8 cellular contexts compared by ENCODE assay signal in the genomic region with DNA sequence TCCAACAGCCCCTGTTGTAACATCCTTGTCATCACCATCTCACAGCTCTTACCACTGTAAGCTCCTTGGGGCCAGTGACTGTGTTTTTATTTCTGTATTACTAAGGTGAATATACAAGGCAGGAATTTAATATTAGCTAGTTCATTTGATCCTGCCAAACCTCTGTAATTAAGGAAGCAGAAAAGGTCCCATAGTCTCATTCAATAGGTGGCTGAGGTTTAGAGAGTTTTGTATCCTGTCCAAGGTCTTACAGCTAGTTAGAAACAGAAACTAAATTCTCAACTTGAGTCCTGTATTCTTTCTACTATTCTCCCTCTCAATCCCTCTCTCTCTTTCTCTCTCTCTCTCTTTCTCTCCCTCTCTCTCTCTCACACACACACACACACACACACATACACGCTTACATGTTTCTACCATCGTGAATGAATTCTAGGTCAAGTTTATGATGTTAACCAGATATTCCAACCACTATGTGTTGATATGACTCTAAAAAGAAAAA. TPM values are rescaled to one million over a fixed set of nuclear protein-coding genes. Genes with fewer than 3 reads are reported as not detected.
DNase-seq lines count a peak whose midpoint lies in the region; ATAC-seq and TF ChIP-seq lines count a peak whose summit lies in the region.

No MANE protein-coding gene starts in this region.

- H3K27ac ChIP-seq in left lung (peak overlapping the region; percentile 83 to 93), tibial nerve (peak overlapping the region; percentile 21 to 79 (median 72))

- TF ChIP-seq POLR2A in tibial nerve (IDR thresholded peaks at IDR 0.05) = no peak

- 7 to 11% methylated on average over 2 of the region's 2 CpGs for WGBS in tibial nerve, 2 donors

- peak overlapping the region; percentile 90 for H3K4me3 Mint-ChIP-seq in activated naive CD8-positive, alpha-beta T cell treated with anti-CD3 and anti-CD28 coated beads for 36 hours

- H3K36me3 ChIP-seq in left lung = no peaks in the 10 kb centered on the region
- H3K36me3 ChIP-seq in tibial nerve = no peaks in the 10 kb centered on the region

- DNase-seq in A172 (ENCODE audit: low spot score) = peak; percentile 55
- no peak for DNase-seq in activated naive CD8-positive, alpha-beta T cell treated with anti-CD3 and anti-CD28 coated beads for 36 hours
- no peak for DNase-seq in left lung
- no peak for DNase-seq in tibial nerve (ENCODE audit: low spot score in 2 of 2)
- no peak for DNase-seq in stimulated activated CD4-positive, alpha-beta T cell treated with anti-CD3 and anti-CD28 coated beads, Interleukin-1b, Interleukin-23, amount 100 ng/mL, for 48 hours
- no peak for DNase-seq in NCI-H226

- H3K9me3 ChIP-seq in left lung = no peaks in the 10 kb centered on the region
- no peaks in the 10 kb centered on the region for H3K9me3 ChIP-seq in tibial nerve

- peak; percentile 41 for ATAC-seq in GM18907 (IDR thresholded peaks at IDR 0.05; ENCODE audit: unreplicated experiment)
- peak; percentile 38 for ATAC-seq in HG03175 (IDR thresholded peaks at IDR 0.05; ENCODE audit: unreplicated experiment)
- peak; percentile 22 for ATAC-seq in left lung

- H3K27me3 Mint-ChIP-seq in activated naive CD8-positive, alpha-beta T cell treated with anti-CD3 and anti-CD28 coated beads for 36 hours = no peaks in the 10 kb centered on the region

- H3K4me3 ChIP-seq in left lung = peak overlapping the region in 1 of 2 donors; percentile 34
- H3K4me3 ChIP-seq in tibial nerve = peak overlapping the region; percentile 30 to 48 (median 40)

- H3K4me1 ChIP-seq in left lung = peaks cover 0 to 62% of the 10 kb centered on the region in 2 donors
- peaks cover 0 to 15% (median 5%) of the 10 kb centered on the region in 4 donors for H3K4me1 ChIP-seq in tibial nerve

- no peak for TF ChIP-seq EP300 in tibial nerve (IDR thresholded peaks at IDR 0.05)

- no peaks in the 10 kb centered on the region for H3K9me3 Mint-ChIP-seq in activated naive CD8-positive, alpha-beta T cell treated with anti-CD3 and anti-CD28 coated beads for 36 hours

- no peak for TF ChIP-seq CTCF in left lung (IDR thresholded peaks at IDR 0.05)
- TF ChIP-seq CTCF in tibial nerve (IDR thresholded peaks at IDR 0.05) = peak in 1 of 5 experiments; percentile 8

- intact Hi-C loops in left lung (cut with DNase I) = no loop called here

- peak overlapping the region; percentile 94 for H3K27ac Mint-ChIP-seq in activated naive CD8-positive, alpha-beta T cell treated with anti-CD3 and anti-CD28 coated beads for 36 hours

- peaks cover 16% of the 10 kb centered on the region for H3K36me3 Mint-ChIP-seq in activated naive CD8-positive, alpha-beta T cell treated with anti-CD3 and anti-CD28 coated beads for 36 hours

- peaks cover 73% of the 10 kb centered on the region for H3K4me1 Mint-ChIP-seq in activated naive CD8-positive, alpha-beta T cell treated with anti-CD3 and anti-CD28 coated beads for 36 hours

- H3K27me3 ChIP-seq in left lung (no peaks in the 10 kb centered on the region), tibial nerve (no peaks in the 10 kb centered on the region)

RNA-seq across cellular contexts. Expression of a gene that starts 0.5 kb away (rescaled TPM):
- total RNA-seq in A172 (2014; rRNA removed; shearing (Covaris generic)) = 13.3 and 20.2 TPM in 2 replicates
- total RNA-seq in activated naive CD8-positive, alpha-beta T cell treated with anti-CD3 and anti-CD28 coated beads for 36 hours = 10 to 100 TPM; 19.7 to 25.7 TPM
- total RNA-seq in left lung = 10 to 100 TPM; 35.3 to 68.2 TPM
- total RNA-seq in tibial nerve = 10 to 100 TPM in 1 of 4 donors, 1 to 10 TPM in 3; 4.7 to 12.3 (median 6.5) TPM

RNA-seq across cellular contexts. Expression of a gene that starts 31.4 kb away (rescaled TPM):
- 56.5 and 64.7 TPM in 2 replicates for total RNA-seq in A172 (2014; rRNA removed; shearing (Covaris generic))
- 100 to 1,000 TPM; 146 to 155 TPM for total RNA-seq in activated naive CD8-positive, alpha-beta T cell treated with anti-CD3 and anti-CD28 coated beads for 36 hours
- 10 to 100 TPM; 37.5 to 42.0 TPM for total RNA-seq in left lung
- 10 to 100 TPM; 16.5 to 34.7 (median 22.2) TPM for total RNA-seq in tibial nerve
